20 cellular contexts compared by ENCODE assay signal in the genomic region with DNA sequence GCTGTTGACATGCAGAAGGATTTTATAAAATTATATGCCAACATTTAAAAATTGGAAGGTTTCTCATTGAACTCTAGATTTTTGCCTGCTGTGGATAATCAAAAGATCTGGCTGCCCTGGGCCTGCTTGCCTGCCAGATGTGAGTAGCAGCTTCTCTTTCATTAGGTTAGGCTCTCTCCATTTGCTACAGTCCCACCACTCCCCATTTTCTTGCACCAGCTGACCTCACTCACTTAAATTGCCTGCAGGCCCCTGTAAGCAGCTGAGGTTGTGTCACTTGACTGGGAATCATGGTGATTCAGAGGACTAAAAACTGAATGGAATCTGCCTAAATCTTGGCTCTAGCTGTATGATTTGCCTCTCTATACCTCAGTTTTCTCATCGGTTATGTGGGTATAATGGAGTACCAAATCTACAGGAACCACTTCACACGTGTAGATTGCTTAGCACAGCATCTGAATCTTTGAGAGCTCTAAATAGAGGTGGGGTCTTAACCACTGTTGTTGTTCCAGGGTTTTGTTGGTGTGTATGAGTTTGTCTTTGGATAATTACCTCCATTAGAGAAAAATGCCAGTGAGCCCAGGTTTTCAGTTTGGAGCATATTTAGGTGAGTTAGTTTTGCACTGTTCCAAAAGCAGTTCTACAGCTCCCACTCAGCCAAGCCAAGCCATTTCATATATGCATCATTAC. TPM values are rescaled to one million over a fixed set of nuclear protein-coding genes. Genes with fewer than 3 reads are reported as not detected.
DNase-seq lines count a peak whose midpoint lies in the region; ATAC-seq and TF ChIP-seq lines count a peak whose summit lies in the region.
"Had no signal": no experiment of that assay in that cellular context is flagged by ENCODE, and none has a peak within 500 bp of the region (broad histone marks: within the 10 kb centered on the region; RNA-seq: fewer than 3 reads in every experiment).

No MANE protein-coding gene starts in this region.

- H3K27me3 ChIP-seq in AG04450 (ENCODE audit: control insufficient read depth, insufficient read depth, low read length) (no peaks in the 10 kb centered on the region), GM23248 (replicated peaks; ENCODE audit: insufficient read depth) (no peaks in the 10 kb centered on the region), SK-N-SH (ENCODE audit: insufficient read depth) (no peaks in the 10 kb centered on the region), adrenal gland (no peaks in the 10 kb centered on the region)
- H3K27me3 ChIP-seq: left lung, uterus had no signal

- no peak for ATAC-seq in HG03432 (IDR thresholded peaks at IDR 0.05; ENCODE audit: unreplicated experiment)
- ATAC-seq: left lung; natural killer cell treated with Interleukin-12 subunit alpha and Interleukin-12 subunit beta and Interleukin-15 and Interleukin-18, amount 100 ng/mL, for 72 hours; stimulated activated naive B cell treated with anti-CD40 and anti-IgM and Interleukin-4, amounts not matched to agents 10 μg/mL and 1 μg/mL and 100 μg/mL, for 72 hours had no signal

- no peaks in the 10 kb centered on the region for H3K9me3 ChIP-seq in AG04450 (ENCODE audit: control insufficient read depth, insufficient read depth, low read length)
- no peaks in the 10 kb centered on the region for H3K9me3 ChIP-seq in GM23248 (ENCODE audit: low read depth)
- no peaks in the 10 kb centered on the region for H3K9me3 ChIP-seq in SK-N-SH
- H3K9me3 ChIP-seq in adrenal gland (replicated peaks in 1 of 3): no peaks in the 10 kb centered on the region
- H3K9me3 ChIP-seq: left lung, uterus had no signal

- H3K9me2 ChIP-seq in GM23248 (ENCODE audit: insufficient read depth) (no peaks in the 10 kb centered on the region), SK-N-SH (no peaks in the 10 kb centered on the region)

- H4K20me1 ChIP-seq in GM23248 (ENCODE audit: insufficient read depth): no peaks in the 10 kb centered on the region
- H4K20me1 ChIP-seq in SK-N-SH (ENCODE audit: insufficient read depth): no peaks in the 10 kb centered on the region

- intact Hi-C loops in adrenal gland (cut with DNase I): no loop called here

- in situ Hi-C loops in GM23248 (cut with MboI): no loop called here

- TF ChIP-seq POLR2A in adrenal gland (IDR thresholded peaks at IDR 0.05): no peak

- TF ChIP-seq CTCF in AG04450 (IDR thresholded peaks at IDR 0.05; ENCODE audit: low read depth, low read length): no peak
- no peak for TF ChIP-seq CTCF in SK-N-SH (IDR thresholded peaks at IDR 0.05)
- no peak for TF ChIP-seq CTCF in foreskin fibroblast (IDR thresholded peaks at IDR 0.05; ENCODE audit: low read depth, low read length)
- no peak for TF ChIP-seq CTCF in adrenal gland (IDR thresholded peaks at IDR 0.05)

- peak in 1 of 2 experiments; percentile 40; a peak in 1 of 4 replicates for TF ChIP-seq EP300 in SK-N-SH (IDR thresholded peaks at IDR 0.05; ENCODE audit: borderline replicate concordance in 1 of 2, low read depth in 1 of 2, low read length in 1 of 2)

- no peak overlapping the region for H3K4me2 ChIP-seq in GM23248 (ENCODE audit: unreplicated experiment)
- H3K4me2 ChIP-seq in SK-N-SH: no peak overlapping the region

- H3K9ac ChIP-seq in GM23248 (no peak overlapping the region), SK-N-SH (no peak overlapping the region)

- H3K4me1 ChIP-seq in GM23248 (ENCODE audit: insufficient read depth) (no peaks in the 10 kb centered on the region), SK-N-SH (ENCODE audit: control insufficient read depth in 1 of 2, insufficient read depth in 2 of 2, low read depth in 1 of 2, low read length in 1 of 2) (peaks cover 0 to 26% of the 10 kb centered on the region in 2 experiments; a peak in 3 of 4 replicates), adrenal gland (replicated peaks in 1 of 2) (no peaks in the 10 kb centered on the region)
- H3K4me1 ChIP-seq: left lung, uterus had no signal

- H3K36me3 ChIP-seq in GM23248 (ENCODE audit: low read depth): no peaks in the 10 kb centered on the region
- H3K36me3 ChIP-seq in SK-N-SH (replicated peaks in 1 of 2; ENCODE audit: control insufficient read depth in 1 of 2, insufficient read depth in 2 of 2, low read length in 1 of 2): no peaks in the 10 kb centered on the region
- H3K36me3 ChIP-seq in adrenal gland (replicated peaks in 1 of 2): no peaks in the 10 kb centered on the region
- H3K36me3 ChIP-seq: left lung, uterus had no signal

- POLR2A ChIA-PET in AG04450 (lab: Yijun Ruan, JAX): interaction anchor here (1.1 kb wide), 1 partner anchor 9 kb away, joined by 3 read pairs; no protein-coding TSS in a partner anchor
- POLR2A ChIA-PET in SK-N-SH (lab: Yijun Ruan, JAX): interaction anchor here (1.0 kb wide), 1 partner anchor 18 kb away, joined by 3 read pairs; no protein-coding TSS in a partner anchor

- no peak for DNase-seq in AG04450 (ENCODE audit: low read depth, low spot score)
- peak; percentile 61 for DNase-seq in GM23248
- DNase-seq in SK-N-SH: peak; percentile 54
- peak; percentile 35 to 67 for DNase-seq in foreskin fibroblast
- DNase-seq in activated T-cell treated with anti-CD3 and anti-CD28 coated beads, Interleukin-2, amount 50 U/mL, for 48 hours: no peak
- no peak for DNase-seq in Kasumi-1 (lab: John Stamatoyannopoulos, UW)
- DNase-seq in adrenal gland: no peak
- DNase-seq: activated CD4-positive, alpha-beta T cell treated with anti-CD3 and anti-CD28 coated beads, Interleukin-2, amount 10 ng/mL, durations not matched to agents 7 days and 5 days; activated naive CD4-positive, alpha-beta T cell treated with anti-CD3 and anti-CD28 coated beads, Interleukin-2, amount 50 U/mL, for 16 hours; aorta; left lung; NCI-H1048; NCI-H187; NCI-H2171 treated with DMSO at 0.1 percent for 48 hours; stimulated activated CD4-positive, alpha-beta T cell treated with anti-CD3 and anti-CD28 coated beads, Interleukin-4, amount 100 ng/mL, for 1 hour; stimulated activated naive B cell treated with anti-CD40 and anti-IgM and Interleukin-4, amounts not matched to agents 10 μg/mL and 1 μg/mL and 100 μg/mL, for 72 hours; uterus had no signal

- H3F3A ChIP-seq in GM23248 (ENCODE audit: insufficient read depth) (no peaks in the 10 kb centered on the region), SK-N-SH (replicated peaks; ENCODE audit: insufficient read depth) (no peaks in the 10 kb centered on the region)

- TF ChIP-seq RAD21 in SK-N-SH (IDR thresholded peaks at IDR 0.05; ENCODE audit: low read length): no peak

- no peak overlapping the region for H2AFZ ChIP-seq in GM23248
- no peak overlapping the region for H2AFZ ChIP-seq in SK-N-SH (ENCODE audit: low read depth)

- H3K79me2 ChIP-seq in GM23248 (ENCODE audit: insufficient read depth): no peaks in the 10 kb centered on the region
- H3K79me2 ChIP-seq in SK-N-SH (ENCODE audit: insufficient read depth): no peaks in the 10 kb centered on the region

- WGBS in GM23248 (ENCODE audit: low coverage in 1 of 2, low lambda C conversion rate in 2 of 2, missing lambda C conversion rate in 2 of 2), 2 experiments: 51% methylated on average over 2 of the region's 2 CpGs
- 87% methylated on average over 2 of the region's 2 CpGs for WGBS in SK-N-SH (ENCODE audit: low lambda C conversion rate)
- WGBS in adrenal gland, 4 donors: 73 to 93% (median 89%) methylated on average over 2 of the region's 2 CpGs

- CTCF ChIA-PET in AG04450 (lab: Charles Lee) (no interaction called here), SK-N-SH (lab: Yijun Ruan, JAX) (interaction anchor here (0.9 to 2.4 kb wide), 5 partner anchors 11 to 266 kb away, joined by 3 to 6 read pairs (median 4); no protein-coding TSS in a partner anchor)

- H3K4me3 ChIP-seq in AG04450 (ENCODE audit: low read depth, low read length) (no peak overlapping the region), GM23248 (no peak overlapping the region), SK-N-SH (ENCODE audit: low read depth in 2 of 2, low read length in 1 of 2) (no peak overlapping the region), foreskin fibroblast (ENCODE audit: low read depth in 1 of 2, low read length in 2 of 2) (no peak overlapping the region), adrenal gland (no peak overlapping the region)
- H3K4me3 ChIP-seq: left lung, uterus had no signal

- peak overlapping the region; percentile 11 for H3K27ac ChIP-seq in AG04450 (ENCODE audit: low read depth, low read length)
- H3K27ac ChIP-seq in GM23248: no peak overlapping the region
- H3K27ac ChIP-seq in SK-N-SH (ENCODE audit: low read depth in 2 of 2, low read length in 1 of 2): peak overlapping the region in 1 of 2 experiments; percentile 60; a peak in 1 of 4 replicates
- no peak overlapping the region for H3K27ac ChIP-seq in adrenal gland
- H3K27ac ChIP-seq: C4-2B, left lung, uterus had no signal

TF ChIP-seq in SK-N-SH, 30 proteins besides CTCF, POLR2A, EP300 and RAD21:
- TF ChIP-seq USF2 (IDR thresholded peaks at IDR 0.05; ENCODE audit: borderline replicate concordance, low read depth, low read length) (peak; percentile 18; the same call in 1 of the 2 replicates), FOSL2 (IDR thresholded peaks at IDR 0.05; ENCODE audit: borderline replicate concordance, low read depth) (peak; percentile 18; the same call in 1 of the 2 replicates), EZH2phosphoT487 (IDR thresholded peaks at IDR 0.05; ENCODE audit: borderline replicate concordance, low read depth) (no peak), GATA2 (CRISPR knock-in tag; IDR thresholded peaks at IDR 0.05) (peak; percentile 34; the same call in 1 of the 2 replicates)

RNA-seq across cellular contexts. Expression of gene RAPGEF5, which starts 18.6 kb away (rescaled TPM):
- polyA plus RNA-seq in AG04450 (2011; rRNA removed) (0.16 and 0.22 TPM in 2 replicates), GM23248 (2016; fragmentation: Nextera tagmentation; extraction: Ambion mirVana) (0.11 and 0.32 TPM in 2 replicates), SK-N-SH (2012; rRNA removed) (1.2 and 1.8 TPM in 2 replicates), adrenal gland (10 to 100 TPM in 1 of 3 donors, 1 to 10 TPM in 2; 5.1 to 19.8 (median 8.8) TPM)
- 0.46 and 1.4 TPM in 2 replicates for polyA minus RNA-seq in AG04450 (2011; rRNA and poly(A)+ RNA removed)
- total RNA-seq in GM23248 (2014; rRNA removed; shearing (Covaris generic)): 0.86 and 1.0 TPM in 2 replicates
- polyA plus RNA-seq in SK-N-SH (2012; cell fraction: cytosol; rRNA removed): 1.6 and 1.7 TPM in 2 replicates
- 2.2 and 3.3 TPM in 2 replicates for polyA plus RNA-seq in SK-N-SH (2012; cell fraction: nucleus; rRNA removed)
- 10 to 100 TPM; 18.5 to 87.0 (median 39.9) TPM for total RNA-seq in adrenal gland

Comparison
In these comparisons a context has a peak if more than half of its experiments do, and no peak if none do; other contexts are left out.
1. DNase-seq: peak in GM23248 (single experiment), SK-N-SH (single experiment) and foreskin fibroblast (2 of 2); none in AG04450 (single experiment), activated T-cell treated with anti-CD3 and anti-CD28 coated beads, Interleukin-2, amount 50 U/mL, for 48 hours (0 of 2), Kasumi-1 (0 of 2) and adrenal gland (0 of 7).